Comparison of ENCODE assay signal across 16 cellular contexts in the genomic region with DNA sequence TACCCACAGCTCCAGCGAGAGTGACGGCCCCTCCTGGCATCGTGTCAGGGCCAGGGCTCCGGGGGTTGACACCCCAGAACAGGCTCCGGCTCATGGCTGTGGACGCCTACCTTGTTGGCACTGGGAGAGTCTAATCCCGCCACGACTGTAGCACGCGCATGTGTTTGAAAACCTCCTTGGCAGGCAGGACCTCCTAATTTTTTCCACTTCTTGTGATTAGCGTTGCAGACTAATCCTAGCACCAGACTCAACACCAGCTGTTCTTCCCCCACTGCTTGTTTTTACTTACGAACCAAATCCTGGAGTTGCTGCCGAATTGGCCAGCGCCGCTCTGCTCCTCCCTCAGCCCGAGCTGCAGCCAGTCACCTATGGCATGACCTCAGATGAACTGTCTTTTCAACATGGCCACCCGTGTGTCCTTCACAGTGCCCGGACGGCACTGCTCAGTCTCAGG.
DNase-seq lines count a peak whose midpoint lies in the region; ATAC-seq lines count a peak whose summit lies in the region.
"Had no signal": no experiment of that assay in that cellular context is flagged by ENCODE, and none has a peak within 500 bp of the region (broad histone marks: within the 10 kb centered on the region; RNA-seq: fewer than 3 reads in every experiment).

No MANE protein-coding gene starts in this region.

- ATAC-seq in left ventricle myocardium superior (peak; percentile 62), GM18517 (IDR thresholded peaks at IDR 0.05; ENCODE audit: unreplicated experiment) (no peak), GM21390 (IDR thresholded peaks at IDR 0.05; ENCODE audit: unreplicated experiment) (no peak)
- no peak for ATAC-seq in activated CD4-positive, CD25-positive, alpha-beta regulatory T cell treated with anti-CD3 and anti-CD28 coated beads, Interleukin-2, amount 50 U/mL, for 24 hours
- ATAC-seq: stimulated activated effector memory CD8-positive, alpha-beta T cell treated with anti-CD3 and anti-CD28 coated beads, Interleukin-12 subunit alpha, Interleukin-12 subunit beta, amount 100 ng/mL, for 72 hours had no signal

- no peaks in the 10 kb centered on the region for H3K9me3 ChIP-seq in skeletal muscle tissue (ENCODE audit: control insufficient read depth in 3 of 3, low read length in 3 of 3)
- H3K9me3 ChIP-seq: neutrophil had no signal

- H3K9ac ChIP-seq in skeletal muscle tissue (ENCODE audit: low read depth in 1 of 3, low read length in 3 of 3), result peak overlapping the region in 2 of 3 donors; percentile 34 to 51

- H3K4me3 ChIP-seq in skeletal muscle tissue (ENCODE audit: low read length in 3 of 3), result peak overlapping the region in 2 of 3 donors; percentile 34 to 58
- H3K4me3 ChIP-seq: dorsolateral prefrontal cortex had no signal

- H3K4me1 ChIP-seq in skeletal muscle tissue (ENCODE audit: control insufficient read depth in 3 of 3, insufficient read depth in 3 of 3, low read length in 3 of 3), result peaks cover 25 to 32% (median 28%) of the 10 kb centered on the region in 3 donors

- intact Hi-C loops in left ventricle myocardium superior (cut with micrococcal nuclease), result no loop called here

- no peaks in the 10 kb centered on the region for H3K36me3 ChIP-seq in skeletal muscle tissue (ENCODE audit: control insufficient read depth in 3 of 3, insufficient read depth in 3 of 3, low read length in 3 of 3)
- H3K36me3 ChIP-seq: neutrophil had no signal

- DNase-seq in DMS 273 treated with DMSO at 0.1 percent for 48 hours (lab: John Stamatoyannopoulos, UW) (peak; percentile 97), NCI-H524 treated with DMSO at 0.1 percent for 48 hours (lab: John Stamatoyannopoulos, UW) (peak; percentile 96), left ventricle myocardium superior (peak; percentile 57)
- DNase-seq: activated CD4-positive, alpha-beta T cell treated with anti-CD3 and anti-CD28 coated beads, Interleukin-2, amount 10 ng/mL, durations not matched to agents 24 days and 14 days; activated effector memory CD4-positive, alpha-beta T cell treated with anti-CD3 and anti-CD28 coated beads, Interleukin-2, amount 50 U/mL, for 16 hours; caudate nucleus; foreskin melanocyte; HCEC 1CT; NK-92 treated with Interleukin-12 subunit alpha and Interleukin-12 subunit beta, amount 100 ng/mL, for 24 hours had no signal

- no peak overlapping the region for H3K27ac ChIP-seq in skeletal muscle tissue (ENCODE audit: low read depth, low read length)
- H3K27ac ChIP-seq: dorsolateral prefrontal cortex, neutrophil had no signal

- H3K27me3 ChIP-seq in skeletal muscle tissue (ENCODE audit: control insufficient read depth in 3 of 3, insufficient read depth in 3 of 3, low read length in 3 of 3), result no peaks in the 10 kb centered on the region
